ENCODE assay signal across 9 cellular contexts in genomic region chr16:10868562-10869469, GRCh38. TPM values are rescaled to one million over a fixed set of nuclear protein-coding genes. Genes with fewer than 3 reads are reported as not detected.
DNase-seq lines count a peak whose midpoint lies in the region; ATAC-seq and TF ChIP-seq lines count a peak whose summit lies in the region.
"Had no signal": no experiment of that assay in that cellular context is flagged by ENCODE, and none has a peak within 500 bp of the region (broad histone marks: within the 10 kb centered on the region; RNA-seq: fewer than 3 reads in every experiment).

No MANE protein-coding gene starts in this region.

- no peak for TF ChIP-seq CTCF in Calu3 (IDR thresholded peaks at IDR 0.05; ENCODE audit: unreplicated experiment)

- peaks cover 56% of the 10 kb centered on the region for H3K4me1 Mint-ChIP-seq in Calu3 (ENCODE audit: low read depth, unreplicated experiment)

- DNase-seq in Calu3 (no peak), NOMO-1 treated with dmso at 0.1 percent for 144 hours (lab: John Stamatoyannopoulos, UW; ENCODE audit: unreplicated experiment) (peak; percentile 80), left colon (peak; percentile 42 to 44), HuH-7 (ENCODE audit: low spot score) (no peak), NCI-H1092 treated with DMSO at 0.1 percent for 48 hours (lab: John Stamatoyannopoulos, UW) (no peak), DMS79 (lab: John Stamatoyannopoulos, UW) (no peak)
- DNase-seq in activated CD4-positive, CD25-positive, alpha-beta regulatory T cell treated with anti-CD3 and anti-CD28 coated beads, Interleukin-2, amount 50 U/mL, for 72 hours = no peak

- peak overlapping the region; percentile 22 for H3K27ac Mint-ChIP-seq in Calu3 (ENCODE audit: unreplicated experiment)

- intact Hi-C loops in Calu3 (cut with micrococcal nuclease; ENCODE audit: unreplicated experiment) = no loop called here
- intact Hi-C loops in left colon (cut with DNase I, micrococcal nuclease) = no loop called here

- H3K9me3 Mint-ChIP-seq in Calu3 (ENCODE audit: low read depth, unreplicated experiment) = no peaks in the 10 kb centered on the region

- ATAC-seq in GM21390 (IDR thresholded peaks at IDR 0.05; ENCODE audit: unreplicated experiment) = peak; percentile 42
- ATAC-seq in left colon = peak; percentile 23

- BruUV-seq in Calu3 (replicated peaks; lab: Mats Ljungman, UMichigan) = no TSS peak

- peaks cover 15% of the 10 kb centered on the region for H3K36me3 Mint-ChIP-seq in Calu3 (ENCODE audit: insufficient read depth, unreplicated experiment)

- CTCF ChIA-PET in Calu3 (lab: Charles Lee) = no interaction called here

- no peak overlapping the region for H3K4me3 Mint-ChIP-seq in Calu3 (ENCODE audit: low read depth, unreplicated experiment)

- no peaks in the 10 kb centered on the region for H3K27me3 Mint-ChIP-seq in Calu3 (ENCODE audit: unreplicated experiment)

RNA-seq across cellular contexts. Expression of gene CIITA, which starts 8.2 kb away (rescaled TPM):
- total RNA-seq in Calu3 (2022) (16.3 and 22.4 TPM in 2 replicates), left colon (10 to 100 TPM in 1 of 2 donors, 1 to 10 TPM in 1; 4.9 to 10.2 TPM)

RNA-seq across cellular contexts. Expression of gene TVP23A, which starts 50.2 kb away (rescaled TPM):
- 0.21 TPM in 1 of 2 replicates, not detected in the other for total RNA-seq in Calu3 (2022)
- under 1 TPM in 1 of 2 donors, not detected in 1; 0.78 TPM for total RNA-seq in left colon
- total RNA-seq: pulmonary artery endothelial cell had no signal

Comparison
In these comparisons a context has a peak if more than half of its experiments do, and no peak if none do; other contexts are left out.
1. DNase-seq: peak in NOMO-1 treated with dmso at 0.1 percent for 144 hours (single experiment) and left colon (2 of 2); none in Calu3 (single experiment), HuH-7 (single experiment), NCI-H1092 treated with DMSO at 0.1 percent for 48 hours (single experiment), activated CD4-positive, CD25-positive, alpha-beta regulatory T cell treated with anti-CD3 and anti-CD28 coated beads, Interleukin-2, amount 50 U/mL, for 72 hours (single experiment) and DMS79 (single experiment).